In genomic region chr14:93538411-93538810, GRCh38 we compare ENCODE assay signal across 3 cellular contexts.
A peak's percentile ranks its signal among the peaks of the same experiment; 100 is the strongest.
TF ChIP-seq lines count a peak whose summit lies in the region.

No MANE protein-coding gene starts in this region.

TF ChIP-seq in SK-N-SH, 30 proteins besides CTCF, POLR2A, EP300 and RAD21 (continued from another document):
- no peak for TF ChIP-seq GATA2 (CRISPR knock-in tag; IDR thresholded peaks at IDR 0.05)
- no peak for TF ChIP-seq CHD2 (IDR thresholded peaks at IDR 0.05; ENCODE audit: low read length, partially characterized antibody)
- no peak for TF ChIP-seq TCF12 (IDR thresholded peaks at IDR 0.05)

TF ChIP-seq in SK-N-SH treated with all-trans-retinoic acid at 6 μM for 48 hours, 23 proteins besides CTCF, POLR2A, EP300 and RAD21 (continued from another document):
- no peak for TF ChIP-seq CSRNP3 (CRISPR knock-in tag; IDR thresholded peaks at IDR 0.05)
- no peak for TF ChIP-seq PPARA (CRISPR knock-in tag; IDR thresholded peaks at IDR 0.05; ENCODE audit: borderline replicate concordance)
- TF ChIP-seq CREB5 (CRISPR knock-in tag; IDR thresholded peaks at IDR 0.05; ENCODE audit: low read depth): no peak
- no peak for TF ChIP-seq BACH2 (CRISPR knock-in tag; IDR thresholded peaks at IDR 0.05; ENCODE audit: borderline replicate concordance)
- no peak for TF ChIP-seq SNAI2 (CRISPR knock-in tag; IDR thresholded peaks at IDR 0.05)
- no peak for TF ChIP-seq TOX (CRISPR knock-in tag; IDR thresholded peaks at IDR 0.05; ENCODE audit: borderline replicate concordance)
- TF ChIP-seq ZNF70 (CRISPR knock-in tag; IDR thresholded peaks at IDR 0.05): no peak

TF ChIP-seq in K562, 482 proteins besides CTCF, POLR2A, EP300 and RAD21 (continued from another document):
- TF ChIP-seq, protein P1, sequence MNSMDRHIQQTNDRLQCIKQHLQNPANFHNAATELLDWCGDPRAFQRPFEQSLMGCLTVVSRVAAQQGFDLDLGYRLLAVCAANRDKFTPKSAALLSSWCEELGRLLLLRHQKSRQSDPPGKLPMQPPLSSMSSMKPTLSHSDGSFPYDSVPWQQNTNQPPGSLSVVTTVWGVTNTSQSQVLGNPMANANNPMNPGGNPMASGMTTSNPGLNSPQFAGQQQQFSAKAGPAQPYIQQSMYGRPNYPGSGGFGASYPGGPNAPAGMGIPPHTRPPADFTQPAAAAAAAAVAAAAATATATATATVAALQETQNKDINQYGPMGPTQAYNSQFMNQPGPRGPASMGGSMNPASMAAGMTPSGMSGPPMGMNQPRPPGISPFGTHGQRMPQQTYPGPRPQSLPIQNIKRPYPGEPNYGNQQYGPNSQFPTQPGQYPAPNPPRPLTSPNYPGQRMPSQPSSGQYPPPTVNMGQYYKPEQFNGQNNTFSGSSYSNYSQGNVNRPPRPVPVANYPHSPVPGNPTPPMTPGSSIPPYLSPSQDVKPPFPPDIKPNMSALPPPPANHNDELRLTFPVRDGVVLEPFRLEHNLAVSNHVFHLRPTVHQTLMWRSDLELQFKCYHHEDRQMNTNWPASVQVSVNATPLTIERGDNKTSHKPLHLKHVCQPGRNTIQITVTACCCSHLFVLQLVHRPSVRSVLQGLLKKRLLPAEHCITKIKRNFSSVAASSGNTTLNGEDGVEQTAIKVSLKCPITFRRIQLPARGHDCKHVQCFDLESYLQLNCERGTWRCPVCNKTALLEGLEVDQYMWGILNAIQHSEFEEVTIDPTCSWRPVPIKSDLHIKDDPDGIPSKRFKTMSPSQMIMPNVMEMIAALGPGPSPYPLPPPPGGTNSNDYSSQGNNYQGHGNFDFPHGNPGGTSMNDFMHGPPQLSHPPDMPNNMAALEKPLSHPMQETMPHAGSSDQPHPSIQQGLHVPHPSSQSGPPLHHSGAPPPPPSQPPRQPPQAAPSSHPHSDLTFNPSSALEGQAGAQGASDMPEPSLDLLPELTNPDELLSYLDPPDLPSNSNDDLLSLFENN (IDR thresholded peaks at IDR 0.05; ENCODE audit: low read depth in 2 of 2, low read length in 2 of 2): no peak
- no peak for TF ChIP-seq DACH1 (IDR thresholded peaks at IDR 0.05; ENCODE audit: partially characterized antibody)
- no peak for TF ChIP-seq YY1 (IDR thresholded peaks at IDR 0.05; ENCODE audit: borderline replicate concordance in 1 of 3, control insufficient read depth in 1 of 3, extremely low read depth in 1 of 3, insufficient read depth in 3 of 3, insufficient read length in 1 of 3, insufficient replicate concordance in 2 of 3, low read depth in 1 of 3, low read length in 2 of 3)
- TF ChIP-seq POU5F1 (IDR thresholded peaks at IDR 0.05; ENCODE audit: borderline replicate concordance, low read depth, low read length, partially characterized antibody): no peak
- no peak for TF ChIP-seq KLF16 (IDR thresholded peaks at IDR 0.05)
- no peak for TF ChIP-seq KHSRP (IDR thresholded peaks at IDR 0.05)
- TF ChIP-seq PRPF4 (IDR thresholded peaks at IDR 0.05; ENCODE audit: insufficient read depth, low read depth, low read length, poor library complexity, severe bottlenecking): no peak
- no peak for TF ChIP-seq SETDB1 (IDR thresholded peaks at IDR 0.05; ENCODE audit: low read length)
- no peak for TF ChIP-seq ZNF140 (CRISPR knock-in tag; IDR thresholded peaks at IDR 0.05)
- TF ChIP-seq FIP1L1 (IDR thresholded peaks at IDR 0.05; ENCODE audit: low read depth, low read length, poor library complexity, severe bottlenecking): no peak
- TF ChIP-seq NFYB (IDR thresholded peaks at IDR 0.05; ENCODE audit: extremely low read depth, insufficient read length): peak; percentile 42
- TF ChIP-seq CREB3L1 (IDR thresholded peaks at IDR 0.05; ENCODE audit: borderline replicate concordance, low read depth): no peak
- no peak for TF ChIP-seq SLC30A9 (CRISPR knock-in tag; IDR thresholded peaks at IDR 0.05)
- no peak for TF ChIP-seq NCOA1 (IDR thresholded peaks at IDR 0.05; ENCODE audit: low read depth)
- no peak for TF ChIP-seq PHF21A (IDR thresholded peaks at IDR 0.05; ENCODE audit: borderline replicate concordance, low read depth)
- no peak for TF ChIP-seq TCF3 (CRISPR knock-in tag; IDR thresholded peaks at IDR 0.05)
- TF ChIP-seq ZNF655 (CRISPR knock-in tag; IDR thresholded peaks at IDR 0.05): no peak
- no peak for TF ChIP-seq ILF3 (IDR thresholded peaks at IDR 0.05; ENCODE audit: borderline replicate concordance)
- TF ChIP-seq, protein P2, sequence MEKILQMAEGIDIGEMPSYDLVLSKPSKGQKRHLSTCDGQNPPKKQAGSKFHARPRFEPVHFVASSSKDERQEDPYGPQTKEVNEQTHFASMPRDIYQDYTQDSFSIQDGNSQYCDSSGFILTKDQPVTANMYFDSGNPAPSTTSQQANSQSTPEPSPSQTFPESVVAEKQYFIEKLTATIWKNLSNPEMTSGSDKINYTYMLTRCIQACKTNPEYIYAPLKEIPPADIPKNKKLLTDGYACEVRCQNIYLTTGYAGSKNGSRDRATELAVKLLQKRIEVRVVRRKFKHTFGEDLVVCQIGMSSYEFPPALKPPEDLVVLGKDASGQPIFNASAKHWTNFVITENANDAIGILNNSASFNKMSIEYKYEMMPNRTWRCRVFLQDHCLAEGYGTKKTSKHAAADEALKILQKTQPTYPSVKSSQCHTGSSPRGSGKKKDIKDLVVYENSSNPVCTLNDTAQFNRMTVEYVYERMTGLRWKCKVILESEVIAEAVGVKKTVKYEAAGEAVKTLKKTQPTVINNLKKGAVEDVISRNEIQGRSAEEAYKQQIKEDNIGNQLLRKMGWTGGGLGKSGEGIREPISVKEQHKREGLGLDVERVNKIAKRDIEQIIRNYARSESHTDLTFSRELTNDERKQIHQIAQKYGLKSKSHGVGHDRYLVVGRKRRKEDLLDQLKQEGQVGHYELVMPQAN (IDR thresholded peaks at IDR 0.05; ENCODE audit: borderline replicate concordance): no peak
- no peak for TF ChIP-seq HDAC3 (IDR thresholded peaks at IDR 0.05; ENCODE audit: borderline replicate concordance, partially characterized antibody)
- TF ChIP-seq HOMEZ (CRISPR knock-in tag; IDR thresholded peaks at IDR 0.05): no peak
- no peak for TF ChIP-seq HLTF (IDR thresholded peaks at IDR 0.05)
- TF ChIP-seq ZNF764 (CRISPR knock-in tag; IDR thresholded peaks at IDR 0.05; ENCODE audit: low read depth): no peak
- TF ChIP-seq, protein P3, sequence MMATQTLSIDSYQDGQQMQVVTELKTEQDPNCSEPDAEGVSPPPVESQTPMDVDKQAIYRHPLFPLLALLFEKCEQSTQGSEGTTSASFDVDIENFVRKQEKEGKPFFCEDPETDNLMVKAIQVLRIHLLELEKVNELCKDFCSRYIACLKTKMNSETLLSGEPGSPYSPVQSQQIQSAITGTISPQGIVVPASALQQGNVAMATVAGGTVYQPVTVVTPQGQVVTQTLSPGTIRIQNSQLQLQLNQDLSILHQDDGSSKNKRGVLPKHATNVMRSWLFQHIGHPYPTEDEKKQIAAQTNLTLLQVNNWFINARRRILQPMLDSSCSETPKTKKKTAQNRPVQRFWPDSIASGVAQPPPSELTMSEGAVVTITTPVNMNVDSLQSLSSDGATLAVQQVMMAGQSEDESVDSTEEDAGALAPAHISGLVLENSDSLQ (IDR thresholded peaks at IDR 0.05): peak; percentile 93
- peak; percentile 17 for TF ChIP-seq SP2 (IDR thresholded peaks at IDR 0.05; ENCODE audit: extremely low read depth, low read depth, low read length, poor library complexity, severe bottlenecking)
- TF ChIP-seq CUX1 (CRISPR knock-in tag; IDR thresholded peaks at IDR 0.05): no peak
- no peak for TF ChIP-seq MBD2 (IDR thresholded peaks at IDR 0.05; ENCODE audit: borderline replicate concordance, low read depth)
- TF ChIP-seq PBX2 (CRISPR knock-in tag; IDR thresholded peaks at IDR 0.05; ENCODE audit: low read depth): no peak
- peak; percentile 48; the same call in 1 of the 2 replicates for TF ChIP-seq PBX2 (tag; conservative IDR thresholded peaks at IDR 0.05; ENCODE audit: low read depth)
- no peak for TF ChIP-seq ZNF77 (CRISPR knock-in tag; IDR thresholded peaks at IDR 0.05)
- no peak for TF ChIP-seq PHB (CRISPR knock-in tag; IDR thresholded peaks at IDR 0.05)
